38 cellular contexts compared by ENCODE assay signal in the genomic region with DNA sequence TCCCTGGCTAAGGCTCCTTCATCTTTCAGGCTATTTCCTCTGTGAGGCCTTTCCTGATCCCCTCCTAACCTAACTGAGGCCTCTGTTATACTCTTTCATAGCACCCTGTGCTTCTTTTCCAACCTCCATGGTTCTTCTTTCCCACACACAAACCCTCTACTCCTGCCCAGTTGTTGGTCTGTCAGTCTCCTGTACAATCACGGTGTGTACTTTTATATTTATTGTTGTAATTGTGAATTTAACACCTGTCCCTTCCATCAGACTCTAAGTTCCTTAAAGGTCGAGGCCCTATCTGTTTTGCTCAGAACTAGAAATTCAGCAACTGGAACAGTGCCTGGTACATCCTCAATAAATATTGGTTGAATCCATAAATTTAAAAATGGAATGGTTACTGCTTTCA.
"Had no signal": no experiment of that assay in that cellular context is flagged by ENCODE, and none has a peak within 500 bp of the region (broad histone marks: within the 10 kb centered on the region; RNA-seq: fewer than 3 reads in every experiment).

No MANE protein-coding gene starts in this region.

- H3K36me3 ChIP-seq: adrenal gland, ascending aorta, brain microvascular endothelial cell, breast epithelium, cardiac muscle cell had no signal

- H3K4me1 ChIP-seq: adrenal gland, body of pancreas had no signal

- ATAC-seq: activated naive CD4-positive, alpha-beta T cell treated with anti-CD3 and anti-CD28 coated beads, Interleukin-2, amount 50 U/mL, for 72 hours; activated naive CD8-positive, alpha-beta T cell treated with anti-CD3 and anti-CD28 coated beads, Interleukin-2, amount 50 U/mL, for 24 hours; activated T-cell treated with anti-CD3 and anti-CD28 coated beads, Interleukin-2, amount 50 U/mL, for 4 hours; activated T-cell treated with anti-CD3 and anti-CD28 coated beads, Interleukin-2, amount 50 U/mL, for 72 hours; activated T-helper 17 cell treated with anti-CD3 and anti-CD28 coated beads, Interleukin-2, amount 50 U/mL, for 72 hours; body of pancreas had no signal

- H3K27me3 ChIP-seq: adrenal gland, ascending aorta, body of pancreas, brain microvascular endothelial cell, breast epithelium, cardiac muscle cell had no signal

- H3K27ac ChIP-seq: adrenal gland, ascending aorta, body of pancreas, brain microvascular endothelial cell, cardiac muscle cell had no signal

- H3K9me3 ChIP-seq: adrenal gland, ascending aorta, body of pancreas, breast epithelium had no signal

- H3K4me3 ChIP-seq: adrenal gland, ascending aorta, body of pancreas, breast epithelium, cardiac muscle cell had no signal

- H3K36me3 Mint-ChIP-seq: activated naive CD4-positive, alpha-beta T cell treated with anti-CD3 and anti-CD28 coated beads, Interleukin-2, amount 10 ng/mL, durations not matched to agents 7 days and 5 days; brain had no signal

- H3K4me1 Mint-ChIP-seq: activated naive CD4-positive, alpha-beta T cell treated with anti-CD3 and anti-CD28 coated beads, Interleukin-2, amount 10 ng/mL, durations not matched to agents 7 days and 5 days; activated naive CD4-positive, alpha-beta T cell treated with anti-CD3 and anti-CD28 coated beads, Interleukin-2, amount 50 U/mL, for 24 hours; activated naive CD8-positive, alpha-beta T cell treated with anti-CD3 and anti-CD28 coated beads for 36 hours; activated naive CD8-positive, alpha-beta T cell treated with anti-CD3 and anti-CD28 coated beads, Interleukin-2, amount 10 ng/mL, durations not matched to agents 7 days and 5 days; activated naive CD8-positive, alpha-beta T cell treated with anti-CD3 and anti-CD28 coated beads, Interleukin-2, amount 50 U/mL, for 24 hours; activated T-helper 17 cell treated with anti-CD3 and anti-CD28 coated beads, Interleukin-2, amount 50 U/mL, for 72 hours; brain; central memory CD8-positive, alpha-beta T cell had no signal

- FAIRE-seq: astrocyte had no signal

- H3K4me3 Mint-ChIP-seq: activated naive CD4-positive, alpha-beta T cell treated with anti-CD3 and anti-CD28 coated beads for 36 hours; activated naive CD4-positive, alpha-beta T cell treated with anti-CD3 and anti-CD28 coated beads, Interleukin-2, amount 10 ng/mL, durations not matched to agents 7 days and 5 days; activated naive CD4-positive, alpha-beta T cell treated with anti-CD3 and anti-CD28 coated beads, Interleukin-2, amount 50 U/mL, for 24 hours; activated naive CD8-positive, alpha-beta T cell; activated naive CD8-positive, alpha-beta T cell treated with anti-CD3 and anti-CD28 coated beads for 36 hours; activated naive CD8-positive, alpha-beta T cell treated with anti-CD3 and anti-CD28 coated beads, Interleukin-2, amount 10 ng/mL, durations not matched to agents 7 days and 5 days; activated naive CD8-positive, alpha-beta T cell treated with anti-CD3 and anti-CD28 coated beads, Interleukin-2, amount 50 U/mL, for 24 hours; activated T-cell treated with anti-CD3 and anti-CD28 coated beads, Interleukin-2, amount 50 U/mL, for 24 hours; activated T-cell treated with anti-CD3 and anti-CD28 coated beads, Interleukin-2, amount 50 U/mL, for 4 hours; activated T-cell treated with anti-CD3 and anti-CD28 coated beads, Interleukin-2, amount 50 U/mL, for 72 hours; activated T-helper 1 cell treated with anti-CD3 and anti-CD28 coated beads, Interleukin-12 subunit alpha, Interleukin-12 subunit beta, Interleukin-2, Interleukin-4 antibody, amounts not matched to agents 30 ng/mL and 10 ng/mL and 1 ng/mL, durations not matched to agents 14 hours and 24 hours and 36 hours; activated T-helper 17 cell treated with anti-CD3 and anti-CD28 coated beads, Interleukin-2, amount 50 U/mL, for 72 hours; brain; central memory CD8-positive, alpha-beta T cell had no signal

- DNase-seq: activated effector memory CD4-positive, alpha-beta T cell treated with anti-CD3 and anti-CD28 coated beads, Interleukin-2, amount 50 U/mL, for 16 hours; activated effector memory CD4-positive, alpha-beta T cell treated with Interleukin-2 at 50 U/mL for 16 hours; activated gamma-delta T cell; activated gamma-delta T cell treated with Interleukin-2 at 50 U/mL for 16 hours; activated naive CD4-positive, alpha-beta T cell; activated naive CD4-positive, alpha-beta T cell treated with anti-CD3 and anti-CD28 coated beads for 36 hours; activated naive CD4-positive, alpha-beta T cell treated with anti-CD3 and anti-CD28 coated beads, Interleukin-2, amount 10 ng/mL, durations not matched to agents 7 days and 5 days; activated naive CD4-positive, alpha-beta T cell treated with anti-CD3 and anti-CD28 coated beads, Interleukin-2, amount 50 U/mL, for 16 hours; activated naive CD4-positive, alpha-beta T cell treated with Interleukin-2 at 50 U/mL for 16 hours; activated naive CD8-positive, alpha-beta T cell treated with anti-CD3 and anti-CD28 coated beads for 36 hours; activated naive CD8-positive, alpha-beta T cell treated with anti-CD3 and anti-CD28 coated beads, Interleukin-2, amount 10 ng/mL, durations not matched to agents 7 days and 5 days; activated naive CD8-positive, alpha-beta T cell treated with anti-CD3 and anti-CD28 coated beads, Interleukin-2, amount 50 U/mL, for 24 hours; activated T-cell treated with anti-CD3 and anti-CD28 coated beads, Interleukin-2, amount 50 U/mL, for 24 hours; activated T-cell treated with anti-CD3 and anti-CD28 coated beads, Interleukin-2, amount 50 U/mL, for 4 hours; activated T-cell treated with anti-CD3 and anti-CD28 coated beads, Interleukin-2, amount 50 U/mL, for 48 hours; activated T-cell treated with anti-CD3 and anti-CD28 coated beads, Interleukin-2, amount 50 U/mL, for 72 hours; adrenal gland; amniotic stem cell; amygdala; anterior cingulate cortex; aorta; body of pancreas; brain microvascular endothelial cell; caudate nucleus; central memory CD4-positive, alpha-beta T cell; cerebellar nuclear complex had no signal

- H3K27me3 Mint-ChIP-seq: activated naive CD4-positive, alpha-beta T cell treated with anti-CD3 and anti-CD28 coated beads, Interleukin-2, amount 50 U/mL, for 24 hours; activated naive CD8-positive, alpha-beta T cell; activated naive CD8-positive, alpha-beta T cell treated with anti-CD3 and anti-CD28 coated beads for 36 hours; brain had no signal

- H3K27ac Mint-ChIP-seq: activated naive CD4-positive, alpha-beta T cell treated with anti-CD3 and anti-CD28 coated beads for 36 hours; activated naive CD4-positive, alpha-beta T cell treated with anti-CD3 and anti-CD28 coated beads, Interleukin-2, amount 10 ng/mL, durations not matched to agents 7 days and 5 days; activated naive CD4-positive, alpha-beta T cell treated with anti-CD3 and anti-CD28 coated beads, Interleukin-2, amount 50 U/mL, for 24 hours; activated naive CD4-positive, alpha-beta T cell treated with anti-CD3 and anti-CD28 coated beads, Interleukin-2, amount 50 U/mL, for 72 hours; activated naive CD8-positive, alpha-beta T cell; activated naive CD8-positive, alpha-beta T cell treated with anti-CD3 and anti-CD28 coated beads for 36 hours; activated naive CD8-positive, alpha-beta T cell treated with anti-CD3 and anti-CD28 coated beads, Interleukin-2, amount 10 ng/mL, durations not matched to agents 7 days and 5 days; activated naive CD8-positive, alpha-beta T cell treated with anti-CD3 and anti-CD28 coated beads, Interleukin-2, amount 50 U/mL, for 24 hours; activated T-cell treated with anti-CD3 and anti-CD28 coated beads, Interleukin-2, amount 50 U/mL, for 24 hours; activated T-cell treated with anti-CD3 and anti-CD28 coated beads, Interleukin-2, amount 50 U/mL, for 72 hours; activated T-helper 1 cell treated with anti-CD3 and anti-CD28 coated beads, Interleukin-12 subunit alpha, Interleukin-12 subunit beta, Interleukin-2, Interleukin-4 antibody, amounts not matched to agents 30 ng/mL and 10 ng/mL and 1 ng/mL, durations not matched to agents 14 hours and 24 hours and 36 hours; activated T-helper 17 cell treated with anti-CD3 and anti-CD28 coated beads, Interleukin-2, amount 50 U/mL, for 72 hours; activated T-helper 2 cell treated with anti-CD3 and anti-CD28 coated beads, Interferon-gamma antibody, Interleukin-2, Interleukin-4, amounts not matched to agents 10 μg/mL and 5 μg/mL and 100 μg/mL, durations not matched to agents 14 hours and 24 hours and 36 hours had no signal
